ENCODE assay signal across 17 cellular contexts in genomic region chr13:27037171-27037570, GRCh38.
"Had no signal": no experiment of that assay in that cellular context is flagged by ENCODE, and none has a peak within 500 bp of the region (broad histone marks: within the 10 kb centered on the region; RNA-seq: fewer than 3 reads in every experiment).

No MANE protein-coding gene starts in this region.

- H3K4me3 ChIP-seq: cardiac muscle cell, dorsolateral prefrontal cortex had no signal

- DNase-seq: activated CD4-positive, alpha-beta T cell treated with anti-CD3 and anti-CD28 coated beads for 4 hours; activated CD8-positive, alpha-beta T cell treated with anti-CD3 and anti-CD28 coated beads for 36 hours; dorsolateral prefrontal cortex; endodermal cell; hippocampal formation; naive thymus-derived CD8-positive, alpha-beta T cell; retina; stimulated activated CD4-positive, alpha-beta T cell treated with anti-CD3 and anti-CD28 coated beads, Interleukin-4, amount 100 ng/mL, for 1 hour; stimulated activated naive B cell treated with anti-CD40 and anti-IgM and Interleukin-4, amounts not matched to agents 10 μg/mL and 1 μg/mL and 100 μg/mL, for 72 hours; substantia nigra; T-helper 2 cell had no signal

- H3K9me3 Mint-ChIP-seq: activated CD8-positive, alpha-beta T cell treated with anti-CD3 and anti-CD28 coated beads for 36 hours; activated T-helper 1 cell treated with anti-CD3 and anti-CD28 coated beads, Interleukin-12 subunit alpha, Interleukin-12 subunit beta, Interleukin-2, Interleukin-4 antibody, amounts not matched to agents 30 ng/mL and 10 ng/mL and 1 ng/mL, durations not matched to agents 14 hours and 24 hours and 36 hours; endodermal cell; naive thymus-derived CD8-positive, alpha-beta T cell; stimulated activated naive B cell treated with anti-CD40 and anti-IgM and Interleukin-4, amounts not matched to agents 10 μg/mL and 1 μg/mL and 100 μg/mL, for 72 hours; type B pancreatic cell; WTC11 had no signal

- H3K27ac Mint-ChIP-seq: activated CD8-positive, alpha-beta T cell treated with anti-CD3 and anti-CD28 coated beads for 36 hours; activated T-helper 1 cell treated with anti-CD3 and anti-CD28 coated beads, Interleukin-12 subunit alpha, Interleukin-12 subunit beta, Interleukin-2, Interleukin-4 antibody, amounts not matched to agents 30 ng/mL and 10 ng/mL and 1 ng/mL, durations not matched to agents 14 hours and 24 hours and 36 hours; endodermal cell; naive thymus-derived CD8-positive, alpha-beta T cell; stimulated activated naive B cell treated with anti-CD40 and anti-IgM and Interleukin-4, amounts not matched to agents 10 μg/mL and 1 μg/mL and 100 μg/mL, for 72 hours; type B pancreatic cell; WTC11 had no signal

- H3K36me3 Mint-ChIP-seq: naive thymus-derived CD8-positive, alpha-beta T cell; type B pancreatic cell; WTC11 had no signal

- H3K36me3 ChIP-seq: cardiac muscle cell, neutrophil had no signal

- H3K9me3 ChIP-seq: neutrophil had no signal

- ATAC-seq: activated CD8-positive, alpha-beta T cell treated with anti-CD3 and anti-CD28 coated beads for 36 hours; naive thymus-derived CD8-positive, alpha-beta T cell; stimulated activated naive B cell treated with anti-CD40 and anti-IgM and Interleukin-4, amounts not matched to agents 10 μg/mL and 1 μg/mL and 100 μg/mL, for 72 hours; WTC11 had no signal

- H3K27me3 ChIP-seq: dorsolateral prefrontal cortex had no signal

- H3K4me3 Mint-ChIP-seq: activated CD8-positive, alpha-beta T cell treated with anti-CD3 and anti-CD28 coated beads for 36 hours; activated T-helper 1 cell treated with anti-CD3 and anti-CD28 coated beads, Interleukin-12 subunit alpha, Interleukin-12 subunit beta, Interleukin-2, Interleukin-4 antibody, amounts not matched to agents 30 ng/mL and 10 ng/mL and 1 ng/mL, durations not matched to agents 14 hours and 24 hours and 36 hours; endodermal cell; naive thymus-derived CD8-positive, alpha-beta T cell; stimulated activated naive B cell treated with anti-CD40 and anti-IgM and Interleukin-4, amounts not matched to agents 10 μg/mL and 1 μg/mL and 100 μg/mL, for 72 hours; type B pancreatic cell; WTC11 had no signal

- H3K27ac ChIP-seq: cardiac muscle cell, neutrophil had no signal

- FAIRE-seq: TTC549 had no signal
